In the genomic region with DNA sequence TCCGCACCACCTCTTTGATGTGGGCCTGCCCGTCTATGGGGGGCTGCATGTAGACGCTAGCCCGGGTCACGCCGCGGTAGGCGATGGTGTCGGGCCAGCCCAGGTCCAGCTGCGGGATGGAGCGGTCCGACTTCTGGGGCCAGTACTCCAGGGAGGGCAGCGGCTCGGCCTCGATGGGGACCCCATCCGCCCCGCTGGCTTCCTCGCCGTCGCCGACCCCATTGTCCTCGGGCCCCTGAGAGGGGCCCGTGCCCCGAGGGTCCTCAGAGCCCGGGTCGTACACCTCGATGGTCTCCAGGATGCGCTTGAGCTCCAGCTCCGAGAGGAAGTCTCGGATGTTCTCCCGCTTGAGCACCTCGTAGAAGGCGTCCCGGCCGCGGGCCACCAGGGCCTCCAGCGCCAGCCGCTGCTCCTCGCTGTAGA, we compare ENCODE assay signal across 1 cellular context.
TF ChIP-seq lines count a peak whose summit lies in the region.

No MANE protein-coding gene starts in this region.

TF ChIP-seq in HepG2, 621 proteins besides CTCF, POLR2A, EP300 and RAD21 (continued from another document):
- TF ChIP-seq, protein P1, sequence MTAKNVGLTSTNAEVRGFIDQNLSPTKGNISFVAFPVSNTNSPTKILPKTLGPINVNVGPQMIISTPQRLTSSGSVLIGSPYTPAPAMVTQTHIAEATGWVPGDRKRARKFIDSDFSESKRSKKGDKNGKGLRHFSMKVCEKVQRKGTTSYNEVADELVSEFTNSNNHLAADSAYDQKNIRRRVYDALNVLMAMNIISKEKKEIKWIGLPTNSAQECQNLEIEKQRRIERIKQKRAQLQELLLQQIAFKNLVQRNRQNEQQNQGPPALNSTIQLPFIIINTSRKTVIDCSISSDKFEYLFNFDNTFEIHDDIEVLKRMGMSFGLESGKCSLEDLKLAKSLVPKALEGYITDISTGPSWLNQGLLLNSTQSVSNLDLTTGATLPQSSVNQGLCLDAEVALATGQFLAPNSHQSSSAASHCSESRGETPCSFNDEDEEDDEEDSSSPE (CRISPR knock-in tag; IDR thresholded peaks at IDR 0.05) = no peak
- no peak for TF ChIP-seq ZNF136 (CRISPR knock-in tag; IDR thresholded peaks at IDR 0.05; ENCODE audit: low read depth)
- TF ChIP-seq ZNF34 (CRISPR knock-in tag; IDR thresholded peaks at IDR 0.05; ENCODE audit: borderline replicate concordance) = 0 out of 2 replicates have a peak, but pooled peaks have one; percentile 11
- no peak for TF ChIP-seq NBN (conservative IDR thresholded peaks at IDR 0.05)
- no peak for TF ChIP-seq ZNF256 (CRISPR knock-in tag; conservative IDR thresholded peaks at IDR 0.05)
- TF ChIP-seq ZNF558 (CRISPR knock-in tag; IDR thresholded peaks at IDR 0.05; ENCODE audit: borderline replicate concordance) = no peak
- TF ChIP-seq, protein P2, sequence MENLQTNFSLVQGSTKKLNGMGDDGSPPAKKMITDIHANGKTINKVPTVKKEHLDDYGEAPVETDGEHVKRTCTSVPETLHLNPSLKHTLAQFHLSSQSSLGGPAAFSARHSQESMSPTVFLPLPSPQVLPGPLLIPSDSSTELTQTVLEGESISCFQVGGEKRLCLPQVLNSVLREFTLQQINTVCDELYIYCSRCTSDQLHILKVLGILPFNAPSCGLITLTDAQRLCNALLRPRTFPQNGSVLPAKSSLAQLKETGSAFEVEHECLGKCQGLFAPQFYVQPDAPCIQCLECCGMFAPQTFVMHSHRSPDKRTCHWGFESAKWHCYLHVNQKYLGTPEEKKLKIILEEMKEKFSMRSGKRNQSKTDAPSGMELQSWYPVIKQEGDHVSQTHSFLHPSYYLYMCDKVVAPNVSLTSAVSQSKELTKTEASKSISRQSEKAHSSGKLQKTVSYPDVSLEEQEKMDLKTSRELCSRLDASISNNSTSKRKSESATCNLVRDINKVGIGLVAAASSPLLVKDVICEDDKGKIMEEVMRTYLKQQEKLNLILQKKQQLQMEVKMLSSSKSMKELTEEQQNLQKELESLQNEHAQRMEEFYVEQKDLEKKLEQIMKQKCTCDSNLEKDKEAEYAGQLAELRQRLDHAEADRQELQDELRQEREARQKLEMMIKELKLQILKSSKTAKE (CRISPR knock-in tag; IDR thresholded peaks at IDR 0.05; ENCODE audit: borderline replicate concordance) = no peak
- TF ChIP-seq KLF12 (CRISPR knock-in tag; IDR thresholded peaks at IDR 0.05; ENCODE audit: borderline replicate concordance) = no peak
- peak; percentile 61 for TF ChIP-seq AGO2 (optimal IDR thresholded peaks at IDR 0.05; ENCODE audit: low read depth, low read length)
- TF ChIP-seq SMAD1 (CRISPR knock-in tag; IDR thresholded peaks at IDR 0.05; ENCODE audit: borderline replicate concordance, low read depth) = 0 out of 2 replicates have a peak, but pooled peaks have one; percentile 71
- TF ChIP-seq SRF (IDR thresholded peaks at IDR 0.05; ENCODE audit: low read depth, low read length) = no peak
- no peak for TF ChIP-seq HMG20A (CRISPR knock-in tag; IDR thresholded peaks at IDR 0.05; ENCODE audit: borderline replicate concordance)
- TF ChIP-seq PHB2 (IDR thresholded peaks at IDR 0.05; ENCODE audit: partially characterized antibody) = no peak
- no peak for TF ChIP-seq ZNF564 (CRISPR knock-in tag; IDR thresholded peaks at IDR 0.05)
- TF ChIP-seq GABPB1 (CRISPR knock-in tag; IDR thresholded peaks at IDR 0.05) = 0 out of 2 replicates have a peak, but pooled peaks have one; percentile 4
- TF ChIP-seq ZNF350 (CRISPR knock-in tag; IDR thresholded peaks at IDR 0.05; ENCODE audit: borderline replicate concordance, low read depth) = peak; percentile 41; the same call in 1 of the 2 replicates
- no peak for TF ChIP-seq POLR2AphosphoS2 (IDR thresholded peaks at IDR 0.05; ENCODE audit: low read depth, low read length)
- no peak; a peak in 1 of 4 replicates for TF ChIP-seq KLF16 (CRISPR knock-in tag; IDR thresholded peaks at IDR 0.05)
- 0 out of 2 replicates have a peak, but pooled peaks have one; percentile 0 for TF ChIP-seq ZNF543 (CRISPR knock-in tag; IDR thresholded peaks at IDR 0.05)
- TF ChIP-seq, protein P3, sequence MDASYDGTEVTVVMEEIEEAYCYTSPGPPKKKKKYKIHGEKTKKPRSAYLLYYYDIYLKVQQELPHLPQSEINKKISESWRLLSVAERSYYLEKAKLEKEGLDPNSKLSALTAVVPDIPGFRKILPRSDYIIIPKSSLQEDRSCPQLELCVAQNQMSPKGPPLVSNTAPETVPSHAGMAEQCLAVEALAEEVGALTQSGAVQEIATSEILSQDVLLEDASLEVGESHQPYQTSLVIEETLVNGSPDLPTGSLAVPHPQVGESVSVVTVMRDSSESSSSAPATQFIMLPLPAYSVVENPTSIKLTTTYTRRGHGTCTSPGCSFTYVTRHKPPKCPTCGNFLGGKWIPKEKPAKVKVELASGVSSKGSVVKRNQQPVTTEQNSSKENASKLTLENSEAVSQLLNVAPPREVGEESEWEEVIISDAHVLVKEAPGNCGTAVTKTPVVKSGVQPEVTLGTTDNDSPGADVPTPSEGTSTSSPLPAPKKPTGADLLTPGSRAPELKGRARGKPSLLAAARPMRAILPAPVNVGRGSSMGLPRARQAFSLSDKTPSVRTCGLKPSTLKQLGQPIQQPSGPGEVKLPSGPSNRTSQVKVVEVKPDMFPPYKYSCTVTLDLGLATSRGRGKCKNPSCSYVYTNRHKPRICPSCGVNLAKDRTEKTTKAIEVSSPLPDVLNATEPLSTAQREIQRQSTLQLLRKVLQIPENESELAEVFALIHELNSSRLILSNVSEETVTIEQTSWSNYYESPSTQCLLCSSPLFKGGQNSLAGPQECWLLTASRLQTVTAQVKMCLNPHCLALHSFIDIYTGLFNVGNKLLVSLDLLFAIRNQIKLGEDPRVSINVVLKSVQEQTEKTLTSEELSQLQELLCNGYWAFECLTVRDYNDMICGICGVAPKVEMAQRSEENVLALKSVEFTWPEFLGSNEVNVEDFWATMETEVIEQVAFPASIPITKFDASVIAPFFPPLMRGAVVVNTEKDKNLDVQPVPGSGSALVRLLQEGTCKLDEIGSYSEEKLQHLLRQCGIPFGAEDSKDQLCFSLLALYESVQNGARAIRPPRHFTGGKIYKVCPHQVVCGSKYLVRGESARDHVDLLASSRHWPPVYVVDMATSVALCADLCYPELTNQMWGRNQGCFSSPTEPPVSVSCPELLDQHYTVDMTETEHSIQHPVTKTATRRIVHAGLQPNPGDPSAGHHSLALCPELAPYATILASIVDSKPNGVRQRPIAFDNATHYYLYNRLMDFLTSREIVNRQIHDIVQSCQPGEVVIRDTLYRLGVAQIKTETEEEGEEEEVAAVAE (CRISPR knock-in tag; IDR thresholded peaks at IDR 0.05; ENCODE audit: borderline replicate concordance) = no peak
- TF ChIP-seq, protein P4, sequence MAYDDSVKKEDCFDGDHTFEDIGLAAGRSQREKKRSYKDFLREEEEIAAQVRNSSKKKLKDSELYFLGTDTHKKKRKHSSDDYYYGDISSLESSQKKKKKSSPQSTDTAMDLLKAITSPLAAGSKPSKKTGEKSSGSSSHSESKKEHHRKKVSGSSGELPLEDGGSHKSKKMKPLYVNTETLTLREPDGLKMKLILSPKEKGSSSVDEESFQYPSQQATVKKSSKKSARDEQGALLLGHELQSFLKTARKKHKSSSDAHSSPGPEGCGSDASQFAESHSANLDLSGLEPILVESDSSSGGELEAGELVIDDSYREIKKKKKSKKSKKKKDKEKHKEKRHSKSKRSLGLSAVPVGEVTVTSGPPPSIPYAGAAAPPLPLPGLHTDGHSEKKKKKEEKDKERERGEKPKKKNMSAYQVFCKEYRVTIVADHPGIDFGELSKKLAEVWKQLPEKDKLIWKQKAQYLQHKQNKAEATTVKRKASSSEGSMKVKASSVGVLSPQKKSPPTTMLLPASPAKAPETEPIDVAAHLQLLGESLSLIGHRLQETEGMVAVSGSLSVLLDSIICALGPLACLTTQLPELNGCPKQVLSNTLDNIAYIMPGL (CRISPR knock-in tag; IDR thresholded peaks at IDR 0.05; ENCODE audit: borderline replicate concordance in 1 of 2, low read depth in 1 of 2) = peak in 1 of 2 experiments; percentile 13; a peak in 2 of 4 replicates
- TF ChIP-seq ZBTB21 (CRISPR knock-in tag; IDR thresholded peaks at IDR 0.05) = no peak
- TF ChIP-seq ZNF619 (CRISPR knock-in tag; IDR thresholded peaks at IDR 0.05) = 0 out of 2 replicates have a peak, but pooled peaks have one; percentile 20
- TF ChIP-seq ZNF703 (CRISPR knock-in tag; IDR thresholded peaks at IDR 0.05; ENCODE audit: borderline replicate concordance) = 0 out of 2 replicates have a peak, but pooled peaks have one; percentile 45
- TF ChIP-seq, protein P5, sequence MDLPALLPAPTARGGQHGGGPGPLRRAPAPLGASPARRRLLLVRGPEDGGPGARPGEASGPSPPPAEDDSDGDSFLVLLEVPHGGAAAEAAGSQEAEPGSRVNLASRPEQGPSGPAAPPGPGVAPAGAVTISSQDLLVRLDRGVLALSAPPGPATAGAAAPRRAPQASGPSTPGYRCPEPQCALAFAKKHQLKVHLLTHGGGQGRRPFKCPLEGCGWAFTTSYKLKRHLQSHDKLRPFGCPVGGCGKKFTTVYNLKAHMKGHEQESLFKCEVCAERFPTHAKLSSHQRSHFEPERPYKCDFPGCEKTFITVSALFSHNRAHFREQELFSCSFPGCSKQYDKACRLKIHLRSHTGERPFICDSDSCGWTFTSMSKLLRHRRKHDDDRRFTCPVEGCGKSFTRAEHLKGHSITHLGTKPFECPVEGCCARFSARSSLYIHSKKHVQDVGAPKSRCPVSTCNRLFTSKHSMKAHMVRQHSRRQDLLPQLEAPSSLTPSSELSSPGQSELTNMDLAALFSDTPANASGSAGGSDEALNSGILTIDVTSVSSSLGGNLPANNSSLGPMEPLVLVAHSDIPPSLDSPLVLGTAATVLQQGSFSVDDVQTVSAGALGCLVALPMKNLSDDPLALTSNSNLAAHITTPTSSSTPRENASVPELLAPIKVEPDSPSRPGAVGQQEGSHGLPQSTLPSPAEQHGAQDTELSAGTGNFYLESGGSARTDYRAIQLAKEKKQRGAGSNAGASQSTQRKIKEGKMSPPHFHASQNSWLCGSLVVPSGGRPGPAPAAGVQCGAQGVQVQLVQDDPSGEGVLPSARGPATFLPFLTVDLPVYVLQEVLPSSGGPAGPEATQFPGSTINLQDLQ (CRISPR knock-in tag; IDR thresholded peaks at IDR 0.05) = no peak
- no peak for TF ChIP-seq CBX2 (IDR thresholded peaks at IDR 0.05; ENCODE audit: low read depth, low read length)
- TF ChIP-seq CBX2 (CRISPR knock-in tag; IDR thresholded peaks at IDR 0.05; ENCODE audit: low read depth) = no peak
- TF ChIP-seq, protein P6, sequence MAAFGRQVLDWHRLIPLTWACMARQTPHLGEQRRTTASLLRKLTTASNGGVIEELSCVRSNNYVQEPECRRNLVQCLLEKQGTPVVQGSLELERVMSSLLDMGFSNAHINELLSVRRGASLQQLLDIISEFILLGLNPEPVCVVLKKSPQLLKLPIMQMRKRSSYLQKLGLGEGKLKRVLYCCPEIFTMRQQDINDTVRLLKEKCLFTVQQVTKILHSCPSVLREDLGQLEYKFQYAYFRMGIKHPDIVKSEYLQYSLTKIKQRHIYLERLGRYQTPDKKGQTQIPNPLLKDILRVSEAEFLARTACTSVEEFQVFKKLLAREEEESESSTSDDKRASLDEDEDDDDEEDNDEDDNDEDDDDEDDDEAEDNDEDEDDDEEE (CRISPR knock-in tag; IDR thresholded peaks at IDR 0.05) = 0 out of 2 replicates have a peak, but pooled peaks have one; percentile 23
- no peak for TF ChIP-seq ZNF460 (CRISPR knock-in tag; IDR thresholded peaks at IDR 0.05; ENCODE audit: borderline replicate concordance)
- no peak for TF ChIP-seq NONO (IDR thresholded peaks at IDR 0.05)
- peak; percentile 27; the same call in 1 of the 2 replicates for TF ChIP-seq NONO (CRISPR knock-in tag; conservative IDR thresholded peaks at IDR 0.05)
- no peak for TF ChIP-seq HNRNPK (IDR thresholded peaks at IDR 0.05; ENCODE audit: low read depth, low read length, poor library complexity, severe bottlenecking)
- 0 out of 2 replicates have a peak, but pooled peaks have one; percentile 24 for TF ChIP-seq ZC3H13 (CRISPR knock-in tag; IDR thresholded peaks at IDR 0.05)
- TF ChIP-seq HDAC1 (CRISPR knock-in tag; IDR thresholded peaks at IDR 0.05) = no peak
- TF ChIP-seq, protein P7, sequence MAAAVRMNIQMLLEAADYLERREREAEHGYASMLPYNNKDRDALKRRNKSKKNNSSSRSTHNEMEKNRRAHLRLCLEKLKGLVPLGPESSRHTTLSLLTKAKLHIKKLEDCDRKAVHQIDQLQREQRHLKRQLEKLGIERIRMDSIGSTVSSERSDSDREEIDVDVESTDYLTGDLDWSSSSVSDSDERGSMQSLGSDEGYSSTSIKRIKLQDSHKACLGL (CRISPR knock-in tag; IDR thresholded peaks at IDR 0.05) = 0 out of 2 replicates have a peak, but pooled peaks have one; percentile 7
